Comparison of ENCODE assay signal across 8 cellular contexts in genomic region chr2:127064642-127065250, GRCh38. TPM values are rescaled to one million over a fixed set of nuclear protein-coding genes. Genes with fewer than 3 reads are reported as not detected.
A peak's percentile ranks its signal among the peaks of the same experiment; 100 is the strongest.
DNase-seq lines count a peak whose midpoint lies in the region; ATAC-seq lines count a peak whose summit lies in the region.

No MANE protein-coding gene starts in this region.

- peak; percentile 84 for DNase-seq in GM04503 (ENCODE audit: low read depth)
- peak; percentile 93 for DNase-seq in H7
- peak; percentile 98 for DNase-seq in LHCN-M2 (ENCODE audit: low read depth)
- peak; percentile 92 for DNase-seq in activated CD4-positive, alpha-beta T cell treated with anti-CD3 and anti-CD28 coated beads for 36 hours
- peak; percentile 84 to 98 for DNase-seq in dermis microvascular lymphatic vessel endothelial cell (ENCODE audit: low read depth in 2 of 2)
- peak; percentile 70 for DNase-seq in medulla oblongata (ENCODE audit: extremely low spot score)
- peak; percentile 83 to 84 for DNase-seq in stimulated activated CD8-positive, alpha-beta memory T cell treated with anti-CD3 and anti-CD28 coated beads, Interleukin-15, amount 100 ng/mL, for 48 hours (ENCODE audit: low read depth in 2 of 2)
- no peak for DNase-seq in cerebellar cortex (ENCODE audit: low spot score)

- no peaks in the 10 kb centered on the region for H3K27me3 Mint-ChIP-seq in activated CD4-positive, alpha-beta T cell treated with anti-CD3 and anti-CD28 coated beads for 36 hours

- intact Hi-C loops in activated CD4-positive, alpha-beta T cell treated with anti-CD3 and anti-CD28 coated beads for 36 hours (cut with DNase I, micrococcal nuclease): loop anchor here (1.0 to 5.0 kb wide), 4 partner anchors 16 to 407 kb away; partner anchors contain the start of genes BIN1 (in 1 of the 2) and GYPC (in 1 of the 2)

- no peak overlapping the region for H3K4me3 ChIP-seq in H7 (ENCODE audit: insufficient read depth, low read depth, low read length)

- peak overlapping the region; percentile 72 for H3K27ac Mint-ChIP-seq in activated CD4-positive, alpha-beta T cell treated with anti-CD3 and anti-CD28 coated beads for 36 hours

- no peaks in the 10 kb centered on the region for H3K9me3 Mint-ChIP-seq in activated CD4-positive, alpha-beta T cell treated with anti-CD3 and anti-CD28 coated beads for 36 hours (ENCODE audit: low read depth)

- no peaks in the 10 kb centered on the region for H3K36me3 ChIP-seq in H7 (replicated peaks; ENCODE audit: control insufficient read depth, insufficient read depth, low read length)

- peaks cover 27% of the 10 kb centered on the region for H3K4me1 Mint-ChIP-seq in activated CD4-positive, alpha-beta T cell treated with anti-CD3 and anti-CD28 coated beads for 36 hours

- CTCF ChIA-PET in activated CD4-positive, alpha-beta T cell treated with anti-CD3 and anti-CD28 coated beads for 36 hours (lab: Charles Lee): interaction anchor here (0.7 to 2.3 kb wide), 3 partner anchors 13 to 410 kb away, joined by 5 to 8 read pairs (median 7); no protein-coding TSS in a partner anchor

- no peak overlapping the region for H3K4me3 Mint-ChIP-seq in activated CD4-positive, alpha-beta T cell treated with anti-CD3 and anti-CD28 coated beads for 36 hours

- H3K36me3 Mint-ChIP-seq in activated CD4-positive, alpha-beta T cell treated with anti-CD3 and anti-CD28 coated beads for 36 hours (ENCODE audit: low read depth): peaks cover 18% of the 10 kb centered on the region

- POLR2A ChIA-PET in activated CD4-positive, alpha-beta T cell treated with anti-CD3 and anti-CD28 coated beads for 36 hours (lab: Charles Lee): interaction anchor here (0.7 kb wide), 1 partner anchor 17 kb away, joined by 3 read pairs; no protein-coding TSS in a partner anchor

- peak; percentile 95 for ATAC-seq in activated CD4-positive, alpha-beta T cell treated with anti-CD3 and anti-CD28 coated beads for 36 hours

- H3K27me3 ChIP-seq in H7 (ENCODE audit: control insufficient read depth, insufficient read depth, low read length): peaks cover 3% of the 10 kb centered on the region; the same call in 1 of the 2 replicates

RNA-seq across cellular contexts. Expression of gene BIN1, which starts 42.2 kb away (rescaled TPM):
- 26.0 and 31.6 TPM in 2 replicates for total RNA-seq in H7 (2014; rRNA removed; shearing (Covaris generic))
- total RNA-seq in LHCN-M2 (2014; rRNA removed) (139 and 174 TPM in 2 replicates), dermis microvascular lymphatic vessel endothelial cell (27.4 and 37.6 TPM in 2 replicates)
- polyA plus RNA-seq in LHCN-M2 (2012): 80.8 TPM
- 10 to 100 TPM; 65.2 to 71.0 TPM for total RNA-seq in activated CD4-positive, alpha-beta T cell treated with anti-CD3 and anti-CD28 coated beads for 36 hours
